Comparison of ENCODE assay signal across 20 cellular contexts in the genomic region with DNA sequence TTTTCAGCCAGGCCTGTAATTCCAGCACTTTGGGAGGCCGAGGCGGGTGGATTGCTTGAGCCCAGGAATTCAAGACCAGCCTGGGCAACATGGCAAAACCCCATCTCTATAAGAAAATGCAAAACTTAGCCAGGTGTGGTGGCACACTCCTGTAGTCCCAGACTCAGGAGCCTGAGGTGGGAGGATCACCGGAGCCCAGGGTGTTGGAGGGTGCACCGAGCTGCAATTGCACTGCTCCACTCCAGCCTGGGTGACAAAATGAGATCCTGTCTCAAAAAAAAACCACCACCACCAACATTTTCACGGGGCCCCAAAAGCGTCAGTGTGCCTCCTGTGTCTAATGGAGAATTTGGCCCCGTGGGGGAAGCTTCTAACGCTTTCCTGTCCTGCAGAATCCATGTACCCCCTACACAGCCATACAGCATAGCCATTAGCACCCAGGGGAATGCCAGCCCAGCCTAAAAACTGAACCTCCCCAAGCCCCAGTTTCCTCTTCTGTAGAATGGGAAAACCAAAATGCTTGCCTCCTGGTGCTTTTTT. TPM values are rescaled to one million over a fixed set of nuclear protein-coding genes. Genes with fewer than 3 reads are reported as not detected.
A peak's percentile ranks its signal among the peaks of the same experiment; 100 is the strongest.
DNase-seq lines count a peak whose midpoint lies in the region; ATAC-seq and TF ChIP-seq lines count a peak whose summit lies in the region.
"Had no signal": no experiment of that assay in that cellular context is flagged by ENCODE, and none has a peak within 500 bp of the region (broad histone marks: within the 10 kb centered on the region; RNA-seq: fewer than 3 reads in every experiment).

No MANE protein-coding gene starts in this region.

- H4K20me1 ChIP-seq in BLaER1, result no peaks in the 10 kb centered on the region
- H4K20me1 ChIP-seq in HCT116 (ENCODE audit: insufficient read depth), result no peaks in the 10 kb centered on the region

- DNase-seq in HCT116 (ENCODE audit: low read depth, low spot score), result no peak
- peak; percentile 37 for DNase-seq in islet precursor cell
- DNase-seq in CD8-positive, alpha-beta memory T cell, result no peak
- DNase-seq in mucosa of descending colon, result no peak
- DNase-seq: AML-193; CD4-positive, alpha-beta memory T cell; DND-41; GF-D8; GOT3; Karpas-422; MM.1S; NCI-H1105 treated with DMSO at 0.1 percent for 48 hours; NCI-H187 treated with DMSO at 0.1 percent for 48 hours; NCI-H2171; NCI-H774; SIG-M5 had no signal

- intact Hi-C loops in HCT116 (cut with micrococcal nuclease), result no loop called here
- intact Hi-C loops in mucosa of descending colon (cut with DNase I, micrococcal nuclease), result no loop called here

- TF ChIP-seq RAD21 in HCT116 (IDR thresholded peaks at IDR 0.05; ENCODE audit: low read depth), result no peak

- RAD21 ChIA-PET in HCT116 (lab: Charles Lee; ENCODE audit: low non-redundant PET in 1 of 2, low total read pairs in 2 of 2, uncharacterized antibody in 2 of 2, unreplicated experiment in 2 of 2), result no interaction called here

- peak overlapping the region; percentile 59 for H3K4me2 ChIP-seq in BLaER1
- peak overlapping the region; percentile 30; the same call in 1 of the 2 replicates for H3K4me2 ChIP-seq in HCT116 (ENCODE audit: low read length)

- no peaks in the 10 kb centered on the region for H3K9me3 Mint-ChIP-seq in CD8-positive, alpha-beta memory T cell
- H3K9me3 Mint-ChIP-seq: CD4-positive, alpha-beta memory T cell had no signal

- peak overlapping the region in 1 of 8 donors; percentile 68 for H3K27ac Mint-ChIP-seq in CD8-positive, alpha-beta memory T cell

- BruUV-seq in HCT116 (replicated peaks; lab: Mats Ljungman, UMichigan), result no TSS peak

- H3K36me3 Mint-ChIP-seq in CD8-positive, alpha-beta memory T cell, result no peaks in the 10 kb centered on the region
- H3K36me3 Mint-ChIP-seq: CD4-positive, alpha-beta memory T cell had no signal

- H3K27me3 ChIP-seq in BLaER1 (no peaks in the 10 kb centered on the region), HCT116 (ENCODE audit: insufficient read depth, low read length) (no peaks in the 10 kb centered on the region), skeletal muscle tissue (ENCODE audit: control insufficient read depth in 3 of 3, insufficient read depth in 3 of 3, low read length in 3 of 3) (no peaks in the 10 kb centered on the region)
- H3K27me3 ChIP-seq in CD8-positive, alpha-beta memory T cell (ENCODE audit: insufficient read depth, low read length, poor library complexity, severe bottlenecking), result no peaks in the 10 kb centered on the region

- H3K4me3 Mint-ChIP-seq in CD8-positive, alpha-beta memory T cell, result no peak overlapping the region
- H3K4me3 Mint-ChIP-seq: CD4-positive, alpha-beta memory T cell had no signal

- no peaks in the 10 kb centered on the region for H3K79me2 ChIP-seq in HCT116 (ENCODE audit: insufficient read depth, low read length)

- H3K36me3 ChIP-seq in BLaER1 (no peaks in the 10 kb centered on the region), HCT116 (ENCODE audit: control insufficient read depth in 1 of 2, insufficient read depth in 2 of 2, low read length in 2 of 2) (no peaks in the 10 kb centered on the region), skeletal muscle tissue (ENCODE audit: control insufficient read depth in 3 of 3, insufficient read depth in 3 of 3, low read length in 3 of 3) (no peaks in the 10 kb centered on the region), mucosa of descending colon (ENCODE audit: low read depth) (no peaks in the 10 kb centered on the region)
- no peaks in the 10 kb centered on the region for H3K36me3 ChIP-seq in CD8-positive, alpha-beta memory T cell (ENCODE audit: insufficient read depth, low read length)

- no peaks in the 10 kb centered on the region for H3K4me1 Mint-ChIP-seq in CD8-positive, alpha-beta memory T cell
- H3K4me1 Mint-ChIP-seq: CD4-positive, alpha-beta memory T cell had no signal

- ATAC-seq in HCT116 (no peak), esophagus mucosa (no peak), HG02840 (IDR thresholded peaks at IDR 0.05; ENCODE audit: low FRiP score, unreplicated experiment) (no peak), mucosa of descending colon (no peak)

- no peaks in the 10 kb centered on the region for H3K9me2 ChIP-seq in HCT116 (ENCODE audit: insufficient read depth)

- H3K27ac ChIP-seq in BLaER1 (no peak overlapping the region), HCT116 (ENCODE audit: low read depth, low read length) (no peak overlapping the region), skeletal muscle tissue (ENCODE audit: low read depth, low read length) (peak overlapping the region; percentile 79)
- no peak overlapping the region for H3K27ac ChIP-seq in CD8-positive, alpha-beta memory T cell (ENCODE audit: low read depth, low read length)

- H2AFZ ChIP-seq in HCT116 (ENCODE audit: low read depth, low read length, poor library complexity, severe bottlenecking), result no peak overlapping the region

- TF ChIP-seq CTCF in HCT116 (IDR thresholded peaks at IDR 0.05 in 2 of 3, conservative IDR thresholded peaks at IDR 0.05 in 1 of 3; ENCODE audit: borderline replicate concordance in 1 of 3, insufficient read depth in 1 of 3, low read depth in 2 of 3, low read length in 2 of 3) (no peak), mucosa of descending colon (IDR thresholded peaks at IDR 0.05) (no peak)

- peaks cover 0 to 7% of the 10 kb centered on the region in 2 donors for H3K27me3 Mint-ChIP-seq in CD8-positive, alpha-beta memory T cell

- H3K4me1 ChIP-seq in BLaER1 (peaks cover 27% of the 10 kb centered on the region), HCT116 (ENCODE audit: control insufficient read depth in 1 of 2, insufficient read depth in 2 of 2, low read length in 2 of 2) (peaks cover 21 to 34% of the 10 kb centered on the region in 2 experiments), skeletal muscle tissue (ENCODE audit: control insufficient read depth in 3 of 3, insufficient read depth in 3 of 3, low read length in 3 of 3) (peaks cover 3 to 17% (median 5%) of the 10 kb centered on the region in 3 donors), mucosa of descending colon (ENCODE audit: low read depth) (no peaks in the 10 kb centered on the region)
- no peaks in the 10 kb centered on the region for H3K4me1 ChIP-seq in CD8-positive, alpha-beta memory T cell (ENCODE audit: insufficient read depth, low read length)

- POLR2A ChIA-PET in HCT116 (lab: Charles Lee), result interaction anchor here (0.8 kb wide), 1 partner anchor 9 kb away, joined by 4 read pairs; no protein-coding TSS in a partner anchor
- POLR2A ChIA-PET in CD8-positive, alpha-beta memory T cell (lab: Charles Lee), result no interaction called here

- no peak overlapping the region for H3K4me3 ChIP-seq in BLaER1
- no peak overlapping the region for H3K4me3 ChIP-seq in HCT116 (replicated peaks in 1 of 2; ENCODE audit: low read depth in 1 of 2, low read length in 2 of 2)
- no peak overlapping the region for H3K4me3 ChIP-seq in skeletal muscle tissue (ENCODE audit: low read length in 3 of 3)
- H3K4me3 ChIP-seq in CD8-positive, alpha-beta memory T cell (ENCODE audit: low read length), result no peak overlapping the region
- H3K4me3 ChIP-seq in mucosa of descending colon, result no peak overlapping the region

- no peak overlapping the region for H3K9ac ChIP-seq in BLaER1
- H3K9ac ChIP-seq in HCT116 (ENCODE audit: low read length), result no peak overlapping the region
- no peak overlapping the region for H3K9ac ChIP-seq in skeletal muscle tissue (ENCODE audit: low read depth in 1 of 3, low read length in 3 of 3)

- CTCF ChIA-PET in HCT116 (lab: Charles Lee), result no interaction called here
- CTCF ChIA-PET in CD8-positive, alpha-beta memory T cell (lab: Charles Lee), result no interaction called here

- H3K9me3 ChIP-seq in BLaER1 (no peaks in the 10 kb centered on the region), HCT116 (ENCODE audit: control insufficient read depth in 1 of 2, insufficient read depth in 1 of 2, low read depth in 1 of 2, low read length in 2 of 2) (no peaks in the 10 kb centered on the region), skeletal muscle tissue (ENCODE audit: control insufficient read depth in 3 of 3, low read length in 3 of 3) (no peaks in the 10 kb centered on the region), mucosa of descending colon (no peaks in the 10 kb centered on the region)
- H3K9me3 ChIP-seq in CD8-positive, alpha-beta memory T cell (ENCODE audit: low read length), result no peaks in the 10 kb centered on the region

- TF ChIP-seq POLR2A in HCT116 (IDR thresholded peaks at IDR 0.05; ENCODE audit: borderline replicate concordance, extremely low read depth, insufficient read depth, insufficient read length), result no peak

TF ChIP-seq in HCT116, 20 proteins besides CTCF, POLR2A, EP300 and RAD21:
- TF ChIP-seq YY1 (IDR thresholded peaks at IDR 0.05; ENCODE audit: extremely low read depth, insufficient replicate concordance, low read depth, low read length), result no peak
- no peak for TF ChIP-seq ZFX (IDR thresholded peaks at IDR 0.05)
- TF ChIP-seq FOSL1 (IDR thresholded peaks at IDR 0.05; ENCODE audit: low read depth), result no peak
TF ChIP-seq in HCT116: peak in this region for 0.

RNA-seq across cellular contexts. Expression of gene MAP3K14, which starts 22.2 kb away (rescaled TPM):
- 16.4 TPM for total RNA-seq in HCT116 (2021; ENCODE audit: unreplicated experiment)
- 5.8 and 6.6 TPM in 2 replicates for polyA plus RNA-seq in HCT116 (2012)
- 1.6 TPM for total RNA-seq in skeletal muscle tissue
- 10 to 100 TPM; 60.2 to 62.4 TPM for total RNA-seq in CD8-positive, alpha-beta memory T cell
- polyA plus RNA-seq in CD8-positive, alpha-beta memory T cell, result 9.0 TPM
- total RNA-seq in esophagus mucosa, result 6.3 TPM
- total RNA-seq in mucosa of descending colon, result 10 to 100 TPM; 16.6 to 27.9 (median 18.0) TPM
